16 cellular contexts compared by ENCODE assay signal in the genomic region with DNA sequence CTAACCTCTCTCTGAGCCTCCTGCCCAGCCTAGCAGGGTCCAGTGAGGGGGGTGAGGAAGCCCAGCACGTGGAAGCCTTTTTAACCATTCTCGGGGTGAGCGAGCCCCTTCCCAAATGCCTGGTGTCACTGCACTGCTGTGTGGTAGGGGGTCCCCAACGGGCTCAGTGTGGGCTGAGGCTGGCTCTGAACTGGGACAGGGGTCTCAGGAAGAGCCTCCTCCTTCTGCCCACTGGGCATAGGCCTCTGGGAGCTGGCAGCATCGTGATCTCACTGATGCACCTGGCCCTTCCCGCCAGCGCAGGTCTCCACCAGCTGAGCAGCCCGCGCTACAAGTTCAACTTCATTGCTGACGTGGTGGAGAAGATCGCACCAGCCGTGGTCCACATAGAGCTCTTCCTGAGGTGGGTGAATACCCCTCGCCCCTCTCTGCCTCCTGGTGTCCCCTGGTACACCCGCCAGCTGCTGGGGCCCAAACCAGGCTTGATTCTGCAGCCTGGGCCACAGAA. TPM values are rescaled to one million over a fixed set of nuclear protein-coding genes. Genes with fewer than 3 reads are reported as not detected.
DNase-seq lines count a peak whose midpoint lies in the region; TF ChIP-seq lines count a peak whose summit lies in the region.
"Had no signal": no experiment of that assay in that cellular context is flagged by ENCODE, and none has a peak within 500 bp of the region (broad histone marks: within the 10 kb centered on the region; RNA-seq: fewer than 3 reads in every experiment).

No MANE protein-coding gene starts in this region.

- H3K27ac Mint-ChIP-seq in chondrocyte (ENCODE audit: unreplicated experiment) = no peak overlapping the region
- H3K27ac Mint-ChIP-seq in activated CD4-positive, alpha-beta T cell treated with anti-CD3 and anti-CD28 coated beads, Interleukin-2, amount 10 ng/mL, durations not matched to agents 24 days and 14 days = no peak overlapping the region
- H3K27ac Mint-ChIP-seq: B cell; CD8-positive, alpha-beta memory T cell; GM23338 had no signal

- DNase-seq in chondrocyte (ENCODE audit: low spot score) = peak; percentile 84
- peak; percentile 8 for DNase-seq in left ventricle myocardium inferior
- peak; percentile 78 for DNase-seq in osteoblast (ENCODE audit: insufficient read length, low spot score, missing footprints)
- DNase-seq in vagina (ENCODE audit: extremely low spot score in 2 of 2) = no peak
- no peak for DNase-seq in activated CD4-positive, alpha-beta T cell treated with anti-CD3 and anti-CD28 coated beads, Interleukin-2, amount 10 ng/mL, durations not matched to agents 24 days and 14 days
- no peak for DNase-seq in NCI-H187 (lab: John Stamatoyannopoulos, UW)
- no peak for DNase-seq in activated CD4-positive, CD25-positive, alpha-beta regulatory T cell treated with anti-CD3 and anti-CD28 coated beads, Interleukin-2, amount 50 U/mL, for 72 hours
- DNase-seq: ACHN; CD8-positive, alpha-beta memory T cell; DND-41; MV-4-11; NCI-H1436 treated with DMSO at 0.1 percent for 48 hours; NCI-H748 treated with DMSO at 0.1 percent for 48 hours; PC-3 had no signal

- H3K4me3 ChIP-seq in left ventricle myocardium inferior (no peak overlapping the region), osteoblast (ENCODE audit: insufficient read depth, low read length) (no peak overlapping the region), vagina (no peak overlapping the region)
- H3K4me3 ChIP-seq: GM23338 had no signal

- peaks cover 18% of the 10 kb centered on the region for H3K4me1 Mint-ChIP-seq in chondrocyte (ENCODE audit: low read depth)
- H3K4me1 Mint-ChIP-seq in activated CD4-positive, alpha-beta T cell treated with anti-CD3 and anti-CD28 coated beads, Interleukin-2, amount 10 ng/mL, durations not matched to agents 24 days and 14 days = no peaks in the 10 kb centered on the region
- H3K4me1 Mint-ChIP-seq: B cell; CD8-positive, alpha-beta memory T cell had no signal

- H3K9me3 ChIP-seq in left ventricle myocardium inferior (replicated peaks) (no peaks in the 10 kb centered on the region), osteoblast (ENCODE audit: low read depth, low read length) (no peaks in the 10 kb centered on the region), vagina (no peaks in the 10 kb centered on the region)

- H3K36me3 ChIP-seq in left ventricle myocardium inferior = peaks cover 9% of the 10 kb centered on the region
- H3K36me3 ChIP-seq in osteoblast (ENCODE audit: insufficient read depth, low read length) = no peaks in the 10 kb centered on the region
- H3K36me3 ChIP-seq in vagina = peaks cover 0 to under 1% of the 10 kb centered on the region in 2 donors

- peaks cover 94% of the 10 kb centered on the region for H3K4me1 ChIP-seq in left ventricle myocardium inferior
- peaks cover 19% of the 10 kb centered on the region for H3K4me1 ChIP-seq in osteoblast (ENCODE audit: insufficient read depth, low read length)
- peaks cover 55% of the 10 kb centered on the region for H3K4me1 ChIP-seq in vagina

- intact Hi-C loops in left ventricle myocardium inferior (cut with micrococcal nuclease) = no loop called here
- intact Hi-C loops in vagina (cut with DNase I) = no loop called here
- intact Hi-C loops in activated CD4-positive, alpha-beta T cell treated with anti-CD3 and anti-CD28 coated beads, Interleukin-2, amount 10 ng/mL, durations not matched to agents 24 days and 14 days (cut with micrococcal nuclease) = no loop called here

- H3K27ac ChIP-seq in left ventricle myocardium inferior (replicated peaks) = peak overlapping the region; percentile 66
- no peak overlapping the region for H3K27ac ChIP-seq in osteoblast (ENCODE audit: low read depth, low read length)
- peak overlapping the region; percentile 89 for H3K27ac ChIP-seq in vagina

- TF ChIP-seq CTCF in chondrocyte (IDR thresholded peaks at IDR 0.05) (no peak), left ventricle myocardium inferior (IDR thresholded peaks at IDR 0.05; ENCODE audit: borderline replicate concordance) (no peak), osteoblast (IDR thresholded peaks at IDR 0.05; ENCODE audit: extremely low read depth, low read depth, low read length) (no peak), vagina (IDR thresholded peaks at IDR 0.05) (no peak)

- H3K27me3 Mint-ChIP-seq in chondrocyte (ENCODE audit: low read depth) = peaks cover 3% of the 10 kb centered on the region
- no peaks in the 10 kb centered on the region for H3K27me3 Mint-ChIP-seq in activated CD4-positive, alpha-beta T cell treated with anti-CD3 and anti-CD28 coated beads, Interleukin-2, amount 10 ng/mL, durations not matched to agents 24 days and 14 days
- H3K27me3 Mint-ChIP-seq: B cell; CD8-positive, alpha-beta memory T cell had no signal

- no peaks in the 10 kb centered on the region for H3K36me3 Mint-ChIP-seq in chondrocyte (ENCODE audit: low read depth)
- no peaks in the 10 kb centered on the region for H3K36me3 Mint-ChIP-seq in activated CD4-positive, alpha-beta T cell treated with anti-CD3 and anti-CD28 coated beads, Interleukin-2, amount 10 ng/mL, durations not matched to agents 24 days and 14 days (ENCODE audit: low read depth)
- H3K36me3 Mint-ChIP-seq: CD8-positive, alpha-beta memory T cell had no signal

- TF ChIP-seq POLR2A in vagina (IDR thresholded peaks at IDR 0.05) = no peak

- H3K79me2 ChIP-seq in osteoblast (ENCODE audit: insufficient read depth, low read length) = no peaks in the 10 kb centered on the region

- no peak overlapping the region for H3K4me2 ChIP-seq in osteoblast (ENCODE audit: insufficient read depth, low read length)
- H3K4me2 ChIP-seq: GM23338 had no signal

- H2AFZ ChIP-seq in osteoblast (ENCODE audit: low read length) = no peak overlapping the region
- H2AFZ ChIP-seq: GM23338 had no signal

- H3K9me3 Mint-ChIP-seq in chondrocyte (ENCODE audit: low read depth) = no peaks in the 10 kb centered on the region
- no peaks in the 10 kb centered on the region for H3K9me3 Mint-ChIP-seq in activated CD4-positive, alpha-beta T cell treated with anti-CD3 and anti-CD28 coated beads, Interleukin-2, amount 10 ng/mL, durations not matched to agents 24 days and 14 days
- H3K9me3 Mint-ChIP-seq: CD8-positive, alpha-beta memory T cell; GM23338 had no signal

- H3K27me3 ChIP-seq in left ventricle myocardium inferior (ENCODE audit: low read depth) (no peaks in the 10 kb centered on the region), osteoblast (ENCODE audit: insufficient read depth, low read length) (no peaks in the 10 kb centered on the region), vagina (no peaks in the 10 kb centered on the region)

- H4K20me1 ChIP-seq in osteoblast (ENCODE audit: insufficient read depth, low read length) = no peaks in the 10 kb centered on the region

- no peak overlapping the region for H3K4me3 Mint-ChIP-seq in chondrocyte (ENCODE audit: unreplicated experiment)
- no peak overlapping the region for H3K4me3 Mint-ChIP-seq in activated CD4-positive, alpha-beta T cell treated with anti-CD3 and anti-CD28 coated beads, Interleukin-2, amount 10 ng/mL, durations not matched to agents 24 days and 14 days
- H3K4me3 Mint-ChIP-seq: B cell; CD8-positive, alpha-beta memory T cell; GM23338 had no signal

RNA-seq across cellular contexts. Expression of a gene that starts 12.6 kb away (rescaled TPM):
- 0.68 to 4.8 TPM (median 3.5 TPM) in 3 replicates for total RNA-seq in chondrocyte
- total RNA-seq in left ventricle myocardium inferior = 119 TPM
- total RNA-seq in osteoblast = 4.0 and 11.5 TPM in 2 replicates
- 33.1 TPM for total RNA-seq in vagina
- total RNA-seq in activated CD4-positive, alpha-beta T cell treated with anti-CD3 and anti-CD28 coated beads, Interleukin-2, amount 10 ng/mL, durations not matched to agents 24 days and 14 days = 0.12 TPM in 1 of 2 replicates, not detected in the other
- total RNA-seq: B cell; CD8-positive, alpha-beta memory T cell had no signal

Comparison
In these comparisons a context has a peak if more than half of its experiments do, and no peak if none do; other contexts are left out.
1. DNase-seq: peak in chondrocyte (single experiment), left ventricle myocardium inferior (single experiment) and osteoblast (single experiment); none in vagina (0 of 2), activated CD4-positive, alpha-beta T cell treated with anti-CD3 and anti-CD28 coated beads, Interleukin-2, amount 10 ng/mL, durations not matched to agents 24 days and 14 days (single experiment), NCI-H187 (0 of 2) and activated CD4-positive, CD25-positive, alpha-beta regulatory T cell treated with anti-CD3 and anti-CD28 coated beads, Interleukin-2, amount 50 U/mL, for 72 hours (single experiment).